In genomic region chr10:55852850-55853249, GRCh38 we compare ENCODE assay signal across 25 cellular contexts.
"Had no signal": no experiment of that assay in that cellular context is flagged by ENCODE, and none has a peak within 500 bp of the region (broad histone marks: within the 10 kb centered on the region; RNA-seq: fewer than 3 reads in every experiment).

No MANE protein-coding gene starts in this region.

- H3K27me3 ChIP-seq: adrenal gland, ascending aorta, cardiac muscle cell, colonic mucosa, heart right ventricle, ovary, right lobe of liver, testis, transverse colon had no signal

- H3K36me3 ChIP-seq: adrenal gland, ascending aorta, cardiac muscle cell, colonic mucosa, heart right ventricle, ovary, right lobe of liver, transverse colon had no signal

- ATAC-seq: activated CD4-positive, alpha-beta T cell treated with anti-CD3 and anti-CD28 coated beads for 36 hours; activated CD8-positive, alpha-beta memory T cell treated with anti-CD3 and anti-CD28 coated beads, Interleukin-2, amount 10 ng/mL, durations not matched to agents 7 days and 5 days; activated CD8-positive, alpha-beta T cell treated with anti-CD3 and anti-CD28 coated beads, Interleukin-2, amount 10 ng/mL, durations not matched to agents 7 days and 5 days; activated T-cell treated with anti-CD3 and anti-CD28 coated beads, Interleukin-2, amount 50 U/mL, for 72 hours; heart right ventricle; right lobe of liver; stimulated activated naive CD8-positive, alpha-beta T cell treated with anti-CD3 and anti-CD28 coated beads, Interleukin-15, Interleukin-2, amounts not matched to agents 100 U/mL and 50 U/mL, for 24 hours had no signal

- H3K4me1 ChIP-seq: adrenal gland, ascending aorta, colonic mucosa, heart right ventricle, right lobe of liver, testis, transverse colon had no signal

- H3K9me3 ChIP-seq: adrenal gland, ascending aorta, colonic mucosa, heart right ventricle, ovary, right lobe of liver, testis, transverse colon had no signal

- DNase-seq: activated CD4-positive, alpha-beta T cell treated with anti-CD3 and anti-CD28 coated beads for 36 hours; activated CD4-positive, CD25-positive, alpha-beta regulatory T cell; activated CD8-positive, alpha-beta memory T cell treated with anti-CD3 and anti-CD28 coated beads, Interleukin-2, amount 10 ng/mL, durations not matched to agents 7 days and 5 days; activated CD8-positive, alpha-beta T cell treated with anti-CD3 and anti-CD28 coated beads, Interleukin-2, amount 10 ng/mL, durations not matched to agents 7 days and 5 days; activated effector memory CD4-positive, alpha-beta T cell treated with Interleukin-2 at 50 U/mL for 16 hours; activated naive CD4-positive, alpha-beta T cell treated with Interleukin-2 at 50 U/mL for 16 hours; activated T-cell treated with anti-CD3 and anti-CD28 coated beads, Interleukin-2, amount 50 U/mL, for 72 hours; adrenal gland; cerebellar nuclear complex; colonic mucosa; dorsolateral prefrontal cortex; effector memory CD4-positive, alpha-beta T cell; heart right ventricle; naive B cell; nephron progenitor cell; ovary; right lobe of liver; stimulated activated CD4-positive, alpha-beta T cell treated with anti-CD3 and anti-CD28 coated beads, Interleukin-12 subunit alpha, Interleukin-12 subunit beta, amount 100 ng/mL, for 4 hours; stimulated activated CD4-positive, alpha-beta T cell treated with anti-CD3 and anti-CD28 coated beads, Interleukin-4, amount 100 ng/mL, for 1 hour; stimulated activated naive CD8-positive, alpha-beta T cell treated with anti-CD3 and anti-CD28 coated beads, Interleukin-15, Interleukin-2, amounts not matched to agents 100 U/mL and 50 U/mL, for 24 hours; testis; transverse colon had no signal

- H3K4me3 ChIP-seq: adrenal gland, ascending aorta, cardiac muscle cell, colonic mucosa, dorsolateral prefrontal cortex, heart right ventricle, ovary, right lobe of liver, skin epidermis, testis, transverse colon had no signal

- H3K27ac ChIP-seq: adrenal gland, ascending aorta, cardiac muscle cell, colonic mucosa, dorsolateral prefrontal cortex, heart right ventricle, ovary, right lobe of liver, skin epidermis, testis, transverse colon had no signal
